In genomic region chrX:64188901-64189300, GRCh38 we compare ENCODE assay signal across 22 cellular contexts. TPM values are rescaled to one million over a fixed set of nuclear protein-coding genes. Genes with fewer than 3 reads are reported as not detected.
"Had no signal": no experiment of that assay in that cellular context is flagged by ENCODE, and none has a peak within 500 bp of the region (broad histone marks: within the 10 kb centered on the region; RNA-seq: fewer than 3 reads in every experiment).

No MANE protein-coding gene starts in this region.

- DNase-seq: KG1, MG63, NCI-H1092, NCI-H1105 treated with DMSO at 0.1 percent for 48 hours, NCI-H1417 treated with DMSO at 0.1 percent for 48 hours, NCI-H146, NCI-H1694 treated with DMSO at 0.1 percent for 48 hours, NCI-H1930, NCI-H2081, NCI-H2107, NCI-H2227 treated with DMSO at 0.1 percent for 48 hours, NCI-H526, PC-3, SHP77, SK-N-SH, SW 1271, T-cell had no signal

- H3K9me3 ChIP-seq: MG63, SK-N-SH had no signal

- ATAC-seq: Panc1, PC-3, T-cell had no signal

- H3K9me3 Mint-ChIP-seq: T-cell had no signal

- FAIRE-seq: HTR-8/SVneo had no signal

- H3K36me3 ChIP-seq: MG63 had no signal

- H3K27ac ChIP-seq: HL-60, RWPE1 had no signal

- H3K27me3 ChIP-seq: MG63 had no signal

- H3K4me3 Mint-ChIP-seq: T-cell had no signal

- H3K4me1 Mint-ChIP-seq: T-cell had no signal

- H3K9ac ChIP-seq: SK-N-SH had no signal

- H3K4me2 ChIP-seq: SK-N-SH had no signal

- H3K4me3 ChIP-seq: MG63 had no signal

- H3K27ac Mint-ChIP-seq: T-cell had no signal

- H3K27me3 Mint-ChIP-seq: T-cell had no signal

RNA-seq across cellular contexts. Expression of gene ASB12, which starts 41.5 kb away (rescaled TPM):
- total RNA-seq: PC-3, SK-MEL-5 had no signal
